1 cellular context compared by ENCODE assay signal in genomic region chr21:37292946-37293345, GRCh38.
TF ChIP-seq lines count a peak whose summit lies in the region.

No MANE protein-coding gene starts in this region.

TF ChIP-seq in IMR-90, 13 proteins besides CTCF, POLR2A, EP300 and RAD21:
- TF ChIP-seq ELK1 (IDR thresholded peaks at IDR 0.05; ENCODE audit: borderline replicate concordance, low read depth, low read length) (no peak), RFX5 (IDR thresholded peaks at IDR 0.05; ENCODE audit: low read depth, low read length) (no peak), MAZ (IDR thresholded peaks at IDR 0.05; ENCODE audit: borderline replicate concordance, low read depth, low read length) (no peak)
